In the genomic region with DNA sequence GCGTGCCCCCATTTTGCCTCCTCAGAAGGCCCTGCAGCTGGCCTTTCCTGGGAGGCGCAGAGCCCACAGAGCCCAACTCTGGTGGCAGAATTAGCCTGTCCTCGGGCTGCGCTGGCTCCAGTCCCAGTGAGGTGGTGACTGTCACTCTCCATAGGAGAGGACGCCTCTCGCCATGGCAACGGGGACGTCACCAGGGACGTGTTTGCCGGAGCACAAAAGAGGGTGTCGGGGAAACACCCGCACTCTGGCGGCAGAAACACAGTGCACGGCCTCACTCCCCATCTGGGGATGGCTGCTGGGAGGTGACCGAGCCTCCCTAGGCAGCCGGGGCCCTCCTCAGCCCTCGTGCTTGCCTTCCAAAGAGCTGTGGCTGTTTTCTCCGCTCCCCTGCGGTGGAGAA, we compare ENCODE assay signal across 1 cellular context.
TF ChIP-seq lines count a peak whose summit lies in the region.

No MANE protein-coding gene starts in this region.

TF ChIP-seq in H1, 55 proteins besides CTCF, POLR2A, EP300 and RAD21 (continued from another document):
- no peak for TF ChIP-seq RFX5 (IDR thresholded peaks at IDR 0.05; ENCODE audit: borderline replicate concordance, low read depth, low read length)
- no peak for TF ChIP-seq CBX5 (IDR thresholded peaks at IDR 0.05; ENCODE audit: low read depth, low read length)
- TF ChIP-seq TAF7 (optimal IDR thresholded peaks at IDR 0.05; ENCODE audit: borderline replicate concordance, low read depth, low read length) = no peak
- TF ChIP-seq SRF (IDR thresholded peaks at IDR 0.05; ENCODE audit: low read depth, low read length) = no peak
- no peak for TF ChIP-seq GTF2F1 (IDR thresholded peaks at IDR 0.05; ENCODE audit: borderline replicate concordance, low read depth, low read length)
